In genomic region chr10:62961951-62962523, GRCh38 we compare ENCODE assay signal across 1 cellular context.
TF ChIP-seq lines count a peak whose summit lies in the region.

No MANE protein-coding gene starts in this region.

TF ChIP-seq in GM23338, 12 proteins besides CTCF, POLR2A, EP300 and RAD21 (continued from another document):
- TF ChIP-seq ZNF462 (CRISPR knock-in tag; IDR thresholded peaks at IDR 0.05) = no peak
- no peak for TF ChIP-seq NANOG (IDR thresholded peaks at IDR 0.05; ENCODE audit: borderline replicate concordance)
- no peak for TF ChIP-seq ETS1 (IDR thresholded peaks at IDR 0.05)
